Comparison of ENCODE assay signal across 12 cellular contexts in the genomic region with DNA sequence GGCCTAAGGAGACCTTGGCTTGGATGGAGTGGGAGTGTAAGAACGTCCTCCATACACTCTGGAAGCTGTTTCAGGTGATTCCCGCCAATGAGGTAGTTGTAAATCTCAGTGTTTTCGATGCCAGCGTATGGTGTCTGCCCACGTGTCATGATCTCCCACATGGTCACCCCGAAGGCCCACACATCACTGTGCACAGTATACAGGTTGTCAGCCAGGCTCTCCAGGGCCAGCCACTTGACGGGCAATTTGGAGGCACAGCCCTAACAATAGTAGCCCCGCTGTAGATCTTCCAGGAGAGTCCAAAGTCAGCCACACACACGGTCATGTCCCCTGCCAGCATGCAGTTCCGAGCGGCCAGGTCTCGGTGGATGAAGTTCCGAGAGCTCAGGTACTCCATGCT. TPM values are rescaled to one million over a fixed set of nuclear protein-coding genes. Genes with fewer than 3 reads are reported as not detected.
DNase-seq lines count a peak whose midpoint lies in the region; ATAC-seq and TF ChIP-seq lines count a peak whose summit lies in the region.
"Had no signal": no experiment of that assay in that cellular context is flagged by ENCODE, and none has a peak within 500 bp of the region (broad histone marks: within the 10 kb centered on the region; RNA-seq: fewer than 3 reads in every experiment).

No MANE protein-coding gene starts in this region.

- TF ChIP-seq CTCF in left ventricle myocardium inferior (IDR thresholded peaks at IDR 0.05; ENCODE audit: borderline replicate concordance) (no peak), progenitor cell of endocrine pancreas (IDR thresholded peaks at IDR 0.05; ENCODE audit: unreplicated experiment) (no peak)

- no peaks in the 10 kb centered on the region for H3K4me1 ChIP-seq in right cardiac atrium (ENCODE audit: control insufficient read depth, insufficient read depth, low read length)
- H3K4me1 ChIP-seq in left ventricle myocardium inferior: no peaks in the 10 kb centered on the region
- H3K4me1 ChIP-seq: BLaER1 treated with 17β-estradiol and CSF1 and Interleukin-3, amounts not matched to agents 10 nM and 100 nM had no signal

- peaks cover 23% of the 10 kb centered on the region for H3K9me3 Mint-ChIP-seq in progenitor cell of endocrine pancreas (ENCODE audit: low read depth)

- H3K4me3 Mint-ChIP-seq in progenitor cell of endocrine pancreas (ENCODE audit: low read depth): no peak overlapping the region
- H3K4me3 Mint-ChIP-seq: B cell; CD8-positive, alpha-beta T cell; H9 had no signal

- peak in 1 of 3 donors; percentile 8 for DNase-seq in right cardiac atrium
- no peak for DNase-seq in left ventricle myocardium inferior
- no peak for DNase-seq in left lobe of liver (ENCODE audit: low spot score)
- no peak for DNase-seq in progenitor cell of endocrine pancreas (ENCODE audit: low spot score, unreplicated experiment)
- DNase-seq in DMS53 (lab: John Stamatoyannopoulos, UW): no peak
- DNase-seq in effector CD4-positive, alpha-beta T cell: no peak
- DNase-seq: CD8-positive, alpha-beta T cell; DMS 273 treated with DMSO at 0.1 percent for 48 hours; H9 had no signal

- H3K4me3 ChIP-seq in right cardiac atrium (ENCODE audit: low read length) (no peak overlapping the region), left ventricle myocardium inferior (no peak overlapping the region)
- H3K4me3 ChIP-seq: BLaER1 treated with 17β-estradiol and CSF1 and Interleukin-3, amounts not matched to agents 10 nM and 100 nM had no signal

- ATAC-seq in right cardiac atrium (peak; percentile 11 to 19), left lobe of liver (peak; percentile 21), HG03196 (IDR thresholded peaks at IDR 0.05; ENCODE audit: unreplicated experiment) (no peak)
- ATAC-seq: CD8-positive, alpha-beta T cell had no signal

- H3K9me3 ChIP-seq in right cardiac atrium (ENCODE audit: control insufficient read depth, low read length) (no peaks in the 10 kb centered on the region), left ventricle myocardium inferior (replicated peaks) (peaks cover 24% of the 10 kb centered on the region)

- H3K27ac ChIP-seq in right cardiac atrium (ENCODE audit: low read length) (no peak overlapping the region), left ventricle myocardium inferior (replicated peaks) (no peak overlapping the region)
- H3K27ac ChIP-seq: BLaER1 treated with 17β-estradiol and CSF1 and Interleukin-3, amounts not matched to agents 10 nM and 100 nM had no signal

- H3K4me1 Mint-ChIP-seq in progenitor cell of endocrine pancreas (ENCODE audit: low read depth): no peaks in the 10 kb centered on the region
- H3K4me1 Mint-ChIP-seq: B cell had no signal

- H3K36me3 Mint-ChIP-seq in progenitor cell of endocrine pancreas (ENCODE audit: insufficient read depth): peaks cover 62% of the 10 kb centered on the region

- no peaks in the 10 kb centered on the region for H3K27me3 ChIP-seq in right cardiac atrium (ENCODE audit: control insufficient read depth, insufficient read depth)
- H3K27me3 ChIP-seq in left ventricle myocardium inferior (ENCODE audit: low read depth): no peaks in the 10 kb centered on the region
- H3K27me3 ChIP-seq: BLaER1 treated with 17β-estradiol and CSF1 and Interleukin-3, amounts not matched to agents 10 nM and 100 nM had no signal

- intact Hi-C loops in right cardiac atrium (cut with DNase I) (no loop called here), left ventricle myocardium inferior (cut with micrococcal nuclease) (no loop called here)

- 95% methylated on average over 13 of the region's 13 CpGs for WGBS in right cardiac atrium

- H3K27me3 Mint-ChIP-seq in progenitor cell of endocrine pancreas: no peaks in the 10 kb centered on the region
- H3K27me3 Mint-ChIP-seq: B cell had no signal

- peaks cover 64% of the 10 kb centered on the region for H3K36me3 ChIP-seq in left ventricle myocardium inferior

- H3K27ac Mint-ChIP-seq in progenitor cell of endocrine pancreas: peak overlapping the region; percentile 40
- H3K27ac Mint-ChIP-seq: B cell; CD8-positive, alpha-beta T cell had no signal

RNA-seq across cellular contexts. Expression of a gene that starts 51.9 kb away (rescaled TPM):
- total RNA-seq in right cardiac atrium (100 to 1,000 TPM; 248 to 283 (median 250) TPM), left ventricle myocardium inferior (511 TPM), left lobe of liver (291 TPM), progenitor cell of endocrine pancreas (105 and 107 TPM in 2 replicates)
- 264 TPM for polyA plus RNA-seq in right cardiac atrium
